Comparison of ENCODE assay signal across 1 cellular context in the genomic region with DNA sequence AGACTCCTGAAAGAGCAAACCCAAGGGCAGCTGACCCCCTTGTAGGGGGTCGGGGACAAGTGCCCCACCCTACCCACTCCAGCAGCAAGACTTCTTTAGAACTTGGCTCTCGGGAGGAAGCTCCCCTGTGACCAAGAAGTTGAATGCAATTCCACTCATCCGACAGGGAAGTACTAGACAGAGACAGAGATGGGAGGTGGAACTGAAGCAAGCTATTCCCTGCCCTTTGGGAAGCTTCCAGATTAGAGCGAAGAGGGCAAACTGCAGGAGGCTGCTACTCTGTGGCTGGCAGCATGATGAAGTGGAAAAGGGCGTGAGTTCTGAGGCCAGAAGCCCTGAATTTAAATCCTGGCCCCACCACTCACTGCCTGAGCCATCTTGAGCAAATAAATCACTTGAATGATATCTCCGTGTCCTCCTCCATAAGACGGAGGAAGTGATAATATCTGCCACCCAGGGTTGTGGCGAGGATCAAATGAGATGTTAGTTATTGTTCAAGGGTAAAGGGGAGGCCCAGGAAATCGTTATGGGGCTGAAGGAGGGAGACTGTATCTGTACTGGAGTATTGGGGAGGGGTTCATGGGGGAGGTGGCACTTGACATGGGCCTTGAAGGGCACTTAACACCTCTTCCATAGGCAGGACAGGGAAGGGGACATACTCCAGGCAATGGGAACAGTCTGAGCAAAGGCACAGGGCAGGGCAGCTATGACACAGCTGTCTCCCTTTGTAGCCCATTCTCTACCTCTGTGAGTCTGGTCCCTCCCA.
TF ChIP-seq lines count a peak whose summit lies in the region.

No MANE protein-coding gene starts in this region.

TF ChIP-seq in IMR-90, 13 proteins besides CTCF, POLR2A, EP300 and RAD21 (continued from another document):
- TF ChIP-seq, protein P1, sequence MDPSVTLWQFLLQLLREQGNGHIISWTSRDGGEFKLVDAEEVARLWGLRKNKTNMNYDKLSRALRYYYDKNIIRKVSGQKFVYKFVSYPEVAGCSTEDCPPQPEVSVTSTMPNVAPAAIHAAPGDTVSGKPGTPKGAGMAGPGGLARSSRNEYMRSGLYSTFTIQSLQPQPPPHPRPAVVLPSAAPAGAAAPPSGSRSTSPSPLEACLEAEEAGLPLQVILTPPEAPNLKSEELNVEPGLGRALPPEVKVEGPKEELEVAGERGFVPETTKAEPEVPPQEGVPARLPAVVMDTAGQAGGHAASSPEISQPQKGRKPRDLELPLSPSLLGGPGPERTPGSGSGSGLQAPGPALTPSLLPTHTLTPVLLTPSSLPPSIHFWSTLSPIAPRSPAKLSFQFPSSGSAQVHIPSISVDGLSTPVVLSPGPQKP (IDR thresholded peaks at IDR 0.05; ENCODE audit: borderline replicate concordance, low read depth, low read length), result no peak
- TF ChIP-seq MAFK (IDR thresholded peaks at IDR 0.05; ENCODE audit: low read depth, low read length) (no peak), MXI1 (IDR thresholded peaks at IDR 0.05; ENCODE audit: borderline replicate concordance, low read depth, low read length) (no peak), CEBPB (IDR thresholded peaks at IDR 0.05; ENCODE audit: low read depth, low read length) (no peak), CHD1 (IDR thresholded peaks at IDR 0.05; ENCODE audit: low read depth, low read length) (no peak)
- TF ChIP-seq, protein P2, sequence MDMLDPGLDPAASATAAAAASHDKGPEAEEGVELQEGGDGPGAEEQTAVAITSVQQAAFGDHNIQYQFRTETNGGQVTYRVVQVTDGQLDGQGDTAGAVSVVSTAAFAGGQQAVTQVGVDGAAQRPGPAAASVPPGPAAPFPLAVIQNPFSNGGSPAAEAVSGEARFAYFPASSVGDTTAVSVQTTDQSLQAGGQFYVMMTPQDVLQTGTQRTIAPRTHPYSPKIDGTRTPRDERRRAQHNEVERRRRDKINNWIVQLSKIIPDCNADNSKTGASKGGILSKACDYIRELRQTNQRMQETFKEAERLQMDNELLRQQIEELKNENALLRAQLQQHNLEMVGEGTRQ (IDR thresholded peaks at IDR 0.05; ENCODE audit: low read depth, low read length), result no peak
